ENCODE assay signal across 31 cellular contexts in the genomic region with DNA sequence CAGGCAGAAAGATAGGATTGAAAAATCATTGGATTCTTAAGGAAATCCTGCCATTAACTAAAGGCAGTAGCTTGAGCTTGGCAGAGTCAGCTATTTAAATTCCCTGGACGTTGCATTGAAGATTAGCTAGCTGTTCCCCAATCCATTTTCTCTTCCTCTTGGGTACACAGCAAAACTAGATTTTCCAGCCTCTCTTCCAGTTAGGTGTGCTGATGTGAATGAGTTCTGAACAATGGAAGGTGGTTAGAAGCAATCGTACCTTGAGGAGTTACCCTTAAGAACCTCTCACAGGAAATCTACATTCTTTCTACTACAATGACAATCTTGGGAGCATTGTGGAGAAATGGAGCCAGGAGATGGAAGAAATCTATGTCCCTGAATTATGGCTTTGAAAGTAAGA.
"Had no signal": no experiment of that assay in that cellular context is flagged by ENCODE, and none has a peak within 500 bp of the region (broad histone marks: within the 10 kb centered on the region; RNA-seq: fewer than 3 reads in every experiment).

No MANE protein-coding gene starts in this region.

- ATAC-seq: activated CD4-positive, alpha-beta T cell treated with anti-CD3 and anti-CD28 coated beads for 36 hours; activated CD4-positive, CD25-positive, alpha-beta regulatory T cell treated with anti-CD3 and anti-CD28 coated beads, Interleukin-2, amount 50 U/mL, for 24 hours; activated CD8-positive, alpha-beta T cell treated with anti-CD3 and anti-CD28 coated beads, Interleukin-2, amount 10 ng/mL, durations not matched to agents 7 days and 5 days; activated naive CD4-positive, alpha-beta T cell treated with anti-CD3 and anti-CD28 coated beads, Interleukin-2, amount 50 U/mL, for 72 hours; WTC11 had no signal

- H3K9me3 ChIP-seq: adrenal gland, SJCRH30 had no signal

- H3K4me2 ChIP-seq: KMS-11 had no signal

- H3K4me3 ChIP-seq: adrenal gland, SJCRH30, SK-N-MC had no signal

- H3K9me3 Mint-ChIP-seq: activated naive CD4-positive, alpha-beta T cell treated with anti-CD3 and anti-CD28 coated beads for 36 hours; activated T-cell treated with anti-CD3 and anti-CD28 coated beads, Interleukin-2, amount 50 U/mL, for 24 hours had no signal

- DNase-seq: activated CD4-positive, alpha-beta T cell treated with anti-CD3 and anti-CD28 coated beads for 36 hours; activated CD4-positive, alpha-beta T cell treated with anti-CD3 and anti-CD28 coated beads, Interleukin-2, amount 10 ng/mL, durations not matched to agents 7 days and 5 days; activated CD4-positive, alpha-beta T cell treated with anti-CD3 and anti-CD28 coated beads, Interleukin-2, amount 50 U/mL, for 48 hours; activated CD8-positive, alpha-beta T cell treated with anti-CD3 and anti-CD28 coated beads, Interleukin-2, amount 10 ng/mL, durations not matched to agents 7 days and 5 days; activated gamma-delta T cell treated with Interleukin-2 at 50 U/mL for 16 hours; activated naive CD4-positive, alpha-beta T cell treated with anti-CD3 and anti-CD28 coated beads for 36 hours; activated T-cell treated with anti-CD3 and anti-CD28 coated beads, Interleukin-2, amount 50 U/mL, for 24 hours; adrenal gland; caudate nucleus; NCI-H1048; NCI-H1105 treated with DMSO at 0.1 percent for 48 hours; NCI-H1436; NCI-H1694; NCI-H1930; NCI-H2081 treated with DMSO at 0.1 percent for 48 hours; NCI-H2171; NCI-H510A; NCI-H526; NCI-H748 treated with DMSO at 0.1 percent for 48 hours; NK-92 treated with Interleukin-12 subunit alpha and Interleukin-12 subunit beta, amount 100 ng/mL, for 24 hours; Right ventricle myocardium superior; SJCRH30 had no signal

- H3K9ac ChIP-seq: KMS-11 had no signal

- FAIRE-seq: bronchial epithelial cell had no signal

- H3K27me3 Mint-ChIP-seq: activated CD4-positive, alpha-beta T cell treated with anti-CD3 and anti-CD28 coated beads for 36 hours; activated CD4-positive, alpha-beta T cell treated with anti-CD3 and anti-CD28 coated beads, Interleukin-2, amount 10 ng/mL, durations not matched to agents 7 days and 5 days; activated T-cell treated with anti-CD3 and anti-CD28 coated beads, Interleukin-2, amount 50 U/mL, for 24 hours; brain had no signal

- H3K36me3 ChIP-seq: adrenal gland, SJCRH30 had no signal

- H3K4me3 Mint-ChIP-seq: activated CD4-positive, alpha-beta T cell treated with anti-CD3 and anti-CD28 coated beads for 36 hours; activated CD4-positive, alpha-beta T cell treated with anti-CD3 and anti-CD28 coated beads, Interleukin-2, amount 10 ng/mL, durations not matched to agents 7 days and 5 days; activated CD8-positive, alpha-beta T cell treated with anti-CD3 and anti-CD28 coated beads, Interleukin-2, amount 10 ng/mL, durations not matched to agents 7 days and 5 days; activated naive CD4-positive, alpha-beta T cell treated with anti-CD3 and anti-CD28 coated beads for 36 hours; activated T-cell treated with anti-CD3 and anti-CD28 coated beads, Interleukin-2, amount 50 U/mL, for 24 hours; brain; T-helper 1 cell treated with Interleukin-12 subunit alpha and Interleukin-12 subunit beta and Interleukin-4 antibody, amounts not matched to agents 30 μg/mL and 1 μg/mL, for 36 hours; T-helper 2 cell treated with Interferon-gamma antibody and Interleukin-4, amounts not matched to agents 5 μg/mL and 100 μg/mL, for 36 hours; WTC11 had no signal

- H3K27me3 ChIP-seq: adrenal gland, SJCRH30 had no signal

- H3K36me3 Mint-ChIP-seq: brain had no signal

- H3K27ac ChIP-seq: adrenal gland, KMS-11, SJCRH30, SK-N-MC had no signal

- H3K27ac Mint-ChIP-seq: activated CD4-positive, alpha-beta T cell treated with anti-CD3 and anti-CD28 coated beads for 36 hours; activated CD4-positive, alpha-beta T cell treated with anti-CD3 and anti-CD28 coated beads, Interleukin-2, amount 10 ng/mL, durations not matched to agents 7 days and 5 days; activated CD8-positive, alpha-beta T cell treated with anti-CD3 and anti-CD28 coated beads, Interleukin-2, amount 10 ng/mL, durations not matched to agents 7 days and 5 days; activated naive CD4-positive, alpha-beta T cell treated with anti-CD3 and anti-CD28 coated beads for 36 hours; activated naive CD4-positive, alpha-beta T cell treated with anti-CD3 and anti-CD28 coated beads, Interleukin-2, amount 50 U/mL, for 72 hours; activated T-cell treated with anti-CD3 and anti-CD28 coated beads, Interleukin-2, amount 50 U/mL, for 24 hours; brain; T-helper 1 cell treated with Interleukin-12 subunit alpha and Interleukin-12 subunit beta and Interleukin-4 antibody, amounts not matched to agents 30 μg/mL and 1 μg/mL, for 36 hours; T-helper 2 cell treated with Interferon-gamma antibody and Interleukin-4, amounts not matched to agents 5 μg/mL and 100 μg/mL, for 36 hours; WTC11 had no signal

- H3K4me1 Mint-ChIP-seq: activated CD4-positive, alpha-beta T cell treated with anti-CD3 and anti-CD28 coated beads for 36 hours; activated CD4-positive, alpha-beta T cell treated with anti-CD3 and anti-CD28 coated beads, Interleukin-2, amount 10 ng/mL, durations not matched to agents 7 days and 5 days had no signal

- H3K4me1 ChIP-seq: adrenal gland, SJCRH30 had no signal
